ENCODE assay signal across 25 cellular contexts in genomic region chr10:27341001-27341400, GRCh38.
"Had no signal": no experiment of that assay in that cellular context is flagged by ENCODE, and none has a peak within 500 bp of the region (broad histone marks: within the 10 kb centered on the region; RNA-seq: fewer than 3 reads in every experiment).

No MANE protein-coding gene starts in this region.

- H3K4me3 ChIP-seq: heart right ventricle, lung, right lobe of liver, skin epidermis, stomach, vagina had no signal

- H3K9me3 ChIP-seq: heart right ventricle, stomach, vagina had no signal

- DNase-seq: activated B cell treated with CpG ODN at 0.5 μM for 24 hours; activated CD4-positive, alpha-beta T cell treated with anti-CD3 and anti-CD28 coated beads for 36 hours; activated CD4-positive, alpha-beta T cell treated with anti-CD3 and anti-CD28 coated beads, Interleukin-2, amount 50 U/mL, for 48 hours; activated CD8-positive, alpha-beta memory T cell treated with anti-CD3 and anti-CD28 coated beads, Interleukin-2, amount 50 U/mL, for 48 hours; activated naive CD4-positive, alpha-beta T cell treated with Interleukin-2 at 50 U/mL for 16 hours; activated naive CD8-positive, alpha-beta T cell treated with anti-CD3 and anti-CD28 coated beads for 36 hours; activated T-cell treated with anti-CD3 and anti-CD28 coated beads, Interleukin-2, amount 50 U/mL, for 48 hours; amygdala; foreskin fibroblast; heart right ventricle; kidney; naive B cell; occipital lobe; posterior cingulate gyrus; right lobe of liver; stimulated activated CD4-positive, alpha-beta T cell treated with anti-CD3 and anti-CD28 coated beads, Interleukin-1b, Interleukin-23, amount 100 ng/mL, for 48 hours; stomach; T1000; trophoblast cell had no signal

- FAIRE-seq: endometrium had no signal

- H3K4me3 Mint-ChIP-seq: activated B cell treated with CpG ODN at 0.5 μM for 24 hours; activated CD4-positive, alpha-beta T cell treated with anti-CD3 and anti-CD28 coated beads for 36 hours; activated naive CD8-positive, alpha-beta T cell treated with anti-CD3 and anti-CD28 coated beads for 36 hours; naive B cell; neural crest cell; stimulated activated memory B cell treated with anti-CD40 and anti-IgM and Interleukin-4, amounts not matched to agents 10 μg/mL and 1 μg/mL and 100 μg/mL, for 72 hours had no signal

- H3K4me1 ChIP-seq: right lobe of liver, stomach, vagina had no signal

- H3K36me3 ChIP-seq: heart right ventricle, right lobe of liver, stomach, vagina had no signal

- H3K27ac ChIP-seq: heart right ventricle, right lobe of liver, skin epidermis, stomach, vagina had no signal

- H3K27ac Mint-ChIP-seq: activated B cell treated with CpG ODN at 0.5 μM for 24 hours; activated CD4-positive, alpha-beta T cell treated with anti-CD3 and anti-CD28 coated beads for 36 hours; activated naive CD8-positive, alpha-beta T cell treated with anti-CD3 and anti-CD28 coated beads for 36 hours; naive B cell; stimulated activated memory B cell treated with anti-CD40 and anti-IgM and Interleukin-4, amounts not matched to agents 10 μg/mL and 1 μg/mL and 100 μg/mL, for 72 hours had no signal

- H3K27me3 ChIP-seq: heart right ventricle, right lobe of liver, stomach, vagina had no signal

- H3K9me3 Mint-ChIP-seq: activated B cell treated with CpG ODN at 0.5 μM for 24 hours; activated naive CD8-positive, alpha-beta T cell treated with anti-CD3 and anti-CD28 coated beads for 36 hours; naive B cell; neural crest cell; stimulated activated memory B cell treated with anti-CD40 and anti-IgM and Interleukin-4, amounts not matched to agents 10 μg/mL and 1 μg/mL and 100 μg/mL, for 72 hours had no signal

- H3K27me3 Mint-ChIP-seq: activated B cell treated with CpG ODN at 0.5 μM for 24 hours had no signal

- H3K36me3 Mint-ChIP-seq: activated naive CD8-positive, alpha-beta T cell treated with anti-CD3 and anti-CD28 coated beads for 36 hours; naive B cell; stimulated activated memory B cell treated with anti-CD40 and anti-IgM and Interleukin-4, amounts not matched to agents 10 μg/mL and 1 μg/mL and 100 μg/mL, for 72 hours had no signal
